In genomic region chr1:145983206-145983675, GRCh38 we compare ENCODE assay signal across 10 cellular contexts. TPM values are rescaled to one million over a fixed set of nuclear protein-coding genes. Genes with fewer than 3 reads are reported as not detected.
A peak's percentile ranks its signal among the peaks of the same experiment; 100 is the strongest.
DNase-seq lines count a peak whose midpoint lies in the region; ATAC-seq and TF ChIP-seq lines count a peak whose summit lies in the region.
"Had no signal": no experiment of that assay in that cellular context is flagged by ENCODE, and none has a peak within 500 bp of the region (broad histone marks: within the 10 kb centered on the region; RNA-seq: fewer than 3 reads in every experiment).

No MANE protein-coding gene starts in this region.

- no peaks in the 10 kb centered on the region for H3K27me3 Mint-ChIP-seq in activated naive CD8-positive, alpha-beta T cell treated with anti-CD3 and anti-CD28 coated beads, Interleukin-2, amount 10 ng/mL, durations not matched to agents 7 days and 5 days
- no peaks in the 10 kb centered on the region for H3K27me3 Mint-ChIP-seq in activated naive CD8-positive, alpha-beta T cell treated with anti-CD3 and anti-CD28 coated beads, Interleukin-2, amount 50 U/mL, for 24 hours
- H3K27me3 Mint-ChIP-seq in brain: no peaks in the 10 kb centered on the region

- 35% methylated on average over 1 of the region's 1 CpG for WGBS in urinary bladder

- H3K9me3 ChIP-seq in muscle layer of colon (ENCODE audit: low read length): no peaks in the 10 kb centered on the region
- H3K9me3 ChIP-seq: HAP-1 had no signal

- H3K4me3 Mint-ChIP-seq in activated naive CD8-positive, alpha-beta T cell treated with anti-CD3 and anti-CD28 coated beads, Interleukin-2, amount 10 ng/mL, durations not matched to agents 7 days and 5 days: no peak overlapping the region
- H3K4me3 Mint-ChIP-seq in activated naive CD8-positive, alpha-beta T cell treated with anti-CD3 and anti-CD28 coated beads, Interleukin-2, amount 50 U/mL, for 24 hours: no peak overlapping the region
- H3K4me3 Mint-ChIP-seq in brain: peak overlapping the region in 1 of 5 experiments; percentile 46

- peak overlapping the region; percentile 3 for H3K27ac Mint-ChIP-seq in activated naive CD8-positive, alpha-beta T cell treated with anti-CD3 and anti-CD28 coated beads, Interleukin-2, amount 10 ng/mL, durations not matched to agents 7 days and 5 days
- no peak overlapping the region for H3K27ac Mint-ChIP-seq in activated naive CD8-positive, alpha-beta T cell treated with anti-CD3 and anti-CD28 coated beads, Interleukin-2, amount 50 U/mL, for 24 hours
- peak overlapping the region in 3 of 5 experiments; percentile 54 to 75 (median 54) for H3K27ac Mint-ChIP-seq in brain

- peaks cover 46% of the 10 kb centered on the region for H3K4me1 Mint-ChIP-seq in activated naive CD8-positive, alpha-beta T cell treated with anti-CD3 and anti-CD28 coated beads, Interleukin-2, amount 10 ng/mL, durations not matched to agents 7 days and 5 days
- H3K4me1 Mint-ChIP-seq in activated naive CD8-positive, alpha-beta T cell treated with anti-CD3 and anti-CD28 coated beads, Interleukin-2, amount 50 U/mL, for 24 hours: peaks cover 29% of the 10 kb centered on the region
- H3K4me1 Mint-ChIP-seq in brain: peaks cover 66% of the 10 kb centered on the region

- peak overlapping the region; percentile 91 for H3K27ac ChIP-seq in muscle layer of colon (ENCODE audit: low read depth, low read length)
- peak overlapping the region; percentile 60 for H3K27ac ChIP-seq in urinary bladder (ENCODE audit: low read depth)

- POLR2A ChIA-PET in activated naive CD8-positive, alpha-beta T cell treated with anti-CD3 and anti-CD28 coated beads, Interleukin-2, amount 10 ng/mL, durations not matched to agents 7 days and 5 days (lab: Charles Lee): interaction anchor here (11.2 kb wide), 1 partner anchor 10 kb away, joined by 407 read pairs; the partner anchor contains the start of gene TXNIP

- H3K36me3 Mint-ChIP-seq in activated naive CD8-positive, alpha-beta T cell treated with anti-CD3 and anti-CD28 coated beads, Interleukin-2, amount 10 ng/mL, durations not matched to agents 7 days and 5 days: no peaks in the 10 kb centered on the region
- H3K36me3 Mint-ChIP-seq in activated naive CD8-positive, alpha-beta T cell treated with anti-CD3 and anti-CD28 coated beads, Interleukin-2, amount 50 U/mL, for 24 hours (ENCODE audit: low read depth): no peaks in the 10 kb centered on the region
- H3K36me3 Mint-ChIP-seq in brain: no peaks in the 10 kb centered on the region

- no peaks in the 10 kb centered on the region for H3K27me3 ChIP-seq in muscle layer of colon (ENCODE audit: control insufficient read depth in 1 of 2, insufficient read depth in 2 of 2, low read length in 2 of 2)

- H3K9ac ChIP-seq in muscle layer of colon (ENCODE audit: low read length): peak overlapping the region; percentile 32

- peak overlapping the region in 1 of 2 donors; percentile 13 for H3K4me3 ChIP-seq in muscle layer of colon (ENCODE audit: low read depth in 1 of 2, low read length in 2 of 2)
- H3K4me3 ChIP-seq in urinary bladder (ENCODE audit: low read depth, low read length): no peak overlapping the region
- H3K4me3 ChIP-seq: HAP-1 had no signal

- peaks cover 74% of the 10 kb centered on the region for H3K4me1 ChIP-seq in muscle layer of colon (ENCODE audit: insufficient read depth, low read length)
- H3K4me1 ChIP-seq in urinary bladder (ENCODE audit: insufficient read depth): peaks cover 5% of the 10 kb centered on the region

- no peak for TF ChIP-seq CTCF in brain (conservative IDR thresholded peaks at IDR 0.05)

- H3K36me3 ChIP-seq in muscle layer of colon (ENCODE audit: insufficient read depth, low read length): no peaks in the 10 kb centered on the region
- no peaks in the 10 kb centered on the region for H3K36me3 ChIP-seq in urinary bladder (ENCODE audit: insufficient read depth)

- H3K9me3 Mint-ChIP-seq in activated naive CD8-positive, alpha-beta T cell treated with anti-CD3 and anti-CD28 coated beads, Interleukin-2, amount 10 ng/mL, durations not matched to agents 7 days and 5 days: no peaks in the 10 kb centered on the region
- no peaks in the 10 kb centered on the region for H3K9me3 Mint-ChIP-seq in activated naive CD8-positive, alpha-beta T cell treated with anti-CD3 and anti-CD28 coated beads, Interleukin-2, amount 50 U/mL, for 24 hours
- H3K9me3 Mint-ChIP-seq in brain: no peaks in the 10 kb centered on the region

- peak; percentile 21 for DNase-seq in activated naive CD8-positive, alpha-beta T cell treated with anti-CD3 and anti-CD28 coated beads, Interleukin-2, amount 10 ng/mL, durations not matched to agents 7 days and 5 days
- no peak for DNase-seq in activated naive CD8-positive, alpha-beta T cell treated with anti-CD3 and anti-CD28 coated beads, Interleukin-2, amount 50 U/mL, for 24 hours
- DNase-seq in NCI-H2171 (lab: John Stamatoyannopoulos, UW) (no peak), kidney tubule cell (ENCODE audit: low spot score) (no peak)
- no peak for DNase-seq in stimulated activated naive CD4-positive, alpha-beta T cell treated with Interleukin-2 at 50 U/mL for 16 hours (lab: John Stamatoyannopoulos, UW)

- no peak for ATAC-seq in activated naive CD8-positive, alpha-beta T cell treated with anti-CD3 and anti-CD28 coated beads, Interleukin-2, amount 10 ng/mL, durations not matched to agents 7 days and 5 days (ENCODE audit: low read depth)
- no peak for ATAC-seq in activated naive CD8-positive, alpha-beta T cell treated with anti-CD3 and anti-CD28 coated beads, Interleukin-2, amount 50 U/mL, for 24 hours

RNA-seq across cellular contexts. Expression of gene TXNIP, which starts 13.1 kb away (rescaled TPM):
- 100 to 1,000 TPM; 678 to 725 TPM for total RNA-seq in activated naive CD8-positive, alpha-beta T cell treated with anti-CD3 and anti-CD28 coated beads, Interleukin-2, amount 10 ng/mL, durations not matched to agents 7 days and 5 days
- polyA plus RNA-seq in brain (ENCODE audit: insufficient read depth, low read depth, low replicate concordance) (115 TPM), urinary bladder (1,029 TPM)
- 920 TPM for total RNA-seq in urinary bladder

RNA-seq across cellular contexts. Expression of gene POLR3GL, which starts 18.8 kb away (rescaled TPM):
- 10 to 100 TPM; 32.6 to 34.9 TPM for total RNA-seq in activated naive CD8-positive, alpha-beta T cell treated with anti-CD3 and anti-CD28 coated beads, Interleukin-2, amount 10 ng/mL, durations not matched to agents 7 days and 5 days
- polyA plus RNA-seq in brain (ENCODE audit: insufficient read depth, low read depth, low replicate concordance) (47.1 TPM), urinary bladder (46.6 TPM)
- 16.5 TPM for total RNA-seq in urinary bladder

RNA-seq across cellular contexts. Expression of gene ANKRD34A, which starts 18.9 kb away (rescaled TPM):
- total RNA-seq in activated naive CD8-positive, alpha-beta T cell treated with anti-CD3 and anti-CD28 coated beads, Interleukin-2, amount 10 ng/mL, durations not matched to agents 7 days and 5 days: 1 to 10 TPM; 2.2 to 2.8 TPM
- polyA plus RNA-seq in brain (ENCODE audit: insufficient read depth, low read depth, low replicate concordance) (7.3 TPM), urinary bladder (1.4 TPM)
- 0.21 TPM for total RNA-seq in urinary bladder

RNA-seq across cellular contexts. Expression of gene LIX1L, which starts 25.4 kb away (rescaled TPM):
- total RNA-seq in activated naive CD8-positive, alpha-beta T cell treated with anti-CD3 and anti-CD28 coated beads, Interleukin-2, amount 10 ng/mL, durations not matched to agents 7 days and 5 days: 10 to 100 TPM; 54.0 to 57.5 TPM
- 23.2 TPM for polyA plus RNA-seq in brain (ENCODE audit: insufficient read depth, low read depth, low replicate concordance)
- total RNA-seq in urinary bladder: 29.6 TPM
- 25.6 TPM for polyA plus RNA-seq in urinary bladder

RNA-seq across cellular contexts. Expression of gene HJV, which starts 38.3 kb away (rescaled TPM):
- total RNA-seq in activated naive CD8-positive, alpha-beta T cell treated with anti-CD3 and anti-CD28 coated beads, Interleukin-2, amount 10 ng/mL, durations not matched to agents 7 days and 5 days: not detected
- polyA plus RNA-seq in brain (ENCODE audit: insufficient read depth, low read depth, low replicate concordance): not detected
- 9.4 TPM for total RNA-seq in urinary bladder
- polyA plus RNA-seq in urinary bladder: 0.11 TPM
- total RNA-seq: astrocyte had no signal
